ENCODE assay signal across 1 cellular context in the genomic region with DNA sequence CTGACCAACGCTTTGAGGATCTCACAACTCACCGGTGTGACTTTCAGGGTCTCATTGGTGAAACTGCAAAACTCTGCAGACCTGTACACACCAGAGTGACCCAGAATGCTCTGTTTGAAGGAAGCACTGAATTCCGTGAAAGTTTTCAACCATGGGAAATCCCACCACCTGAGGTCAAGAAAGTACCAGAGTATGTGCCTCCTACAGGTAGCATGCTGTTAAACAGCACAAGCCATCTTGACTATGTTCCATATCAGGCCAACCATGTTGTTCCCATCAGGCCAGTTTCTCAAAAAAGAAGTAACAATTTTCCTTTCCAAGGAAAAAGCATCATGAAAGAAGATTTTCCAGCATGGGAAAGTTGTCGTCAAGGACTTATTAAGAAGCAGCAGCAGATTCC. TPM values are rescaled to one million over a fixed set of nuclear protein-coding genes. Genes with fewer than 3 reads are reported as not detected.
"Had no signal": no experiment of that assay in that cellular context is flagged by ENCODE, and none has a peak within 500 bp of the region (broad histone marks: within the 10 kb centered on the region; RNA-seq: fewer than 3 reads in every experiment).

No MANE protein-coding gene starts in this region.

RNA-seq across cellular contexts. Expression of a gene that starts 19.8 kb away (rescaled TPM):
- total RNA-seq: GM23248 had no signal
